ENCODE assay signal across 17 cellular contexts in the genomic region with DNA sequence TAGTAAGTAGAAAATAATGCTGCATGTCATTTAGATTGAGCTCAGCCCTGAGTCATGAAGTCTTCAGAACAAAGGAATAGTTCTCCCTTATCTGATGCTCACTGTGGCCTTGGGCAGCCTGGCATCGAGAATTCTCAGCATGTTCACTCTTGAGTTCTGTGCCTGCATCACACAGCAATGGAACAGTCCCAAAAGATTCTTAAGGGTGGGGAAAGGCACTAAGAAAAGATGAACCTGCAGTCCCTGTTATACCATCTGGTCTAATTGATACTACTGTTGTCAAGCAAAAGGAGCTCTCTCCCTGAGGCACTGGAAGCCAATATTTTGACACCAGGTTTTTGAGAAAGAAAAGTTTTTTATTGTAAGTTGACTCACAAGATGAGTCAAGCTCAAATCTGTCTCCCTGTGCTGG. TPM values are rescaled to one million over a fixed set of nuclear protein-coding genes. Genes with fewer than 3 reads are reported as not detected.
DNase-seq lines count a peak whose midpoint lies in the region; ATAC-seq, FAIRE-seq and TF ChIP-seq lines count a peak whose summit lies in the region.
"Had no signal": no experiment of that assay in that cellular context is flagged by ENCODE, and none has a peak within 500 bp of the region (broad histone marks: within the 10 kb centered on the region; RNA-seq: fewer than 3 reads in every experiment).

No MANE protein-coding gene starts in this region.

- no peaks in the 10 kb centered on the region for H3K27me3 ChIP-seq in bronchial epithelial cell (ENCODE audit: control insufficient read depth, insufficient read depth, low read length)
- no peaks in the 10 kb centered on the region for H3K27me3 ChIP-seq in naive thymus-derived CD4-positive, alpha-beta T cell (ENCODE audit: control insufficient read depth in 2 of 2, insufficient read depth in 2 of 2, low read length in 2 of 2)

- H3K4me1 ChIP-seq in naive thymus-derived CD4-positive, alpha-beta T cell (ENCODE audit: control insufficient read depth in 2 of 2, insufficient read depth in 2 of 2, low read length in 2 of 2), result no peaks in the 10 kb centered on the region

- DNase-seq in COLO829 (ENCODE audit: low spot score) (peak; percentile 14), HPDE6-E6E7 (ENCODE audit: extremely low spot score) (peak; percentile 19), bronchial epithelial cell (ENCODE audit: low read depth) (peak; percentile 40), medulla oblongata (ENCODE audit: extremely low spot score) (no peak), NCI-H1694 (lab: John Stamatoyannopoulos, UW) (no peak)
- DNase-seq in naive thymus-derived CD4-positive, alpha-beta T cell, result no peak
- no peak for DNase-seq in central memory CD4-positive, alpha-beta T cell
- DNase-seq: activated CD4-positive, alpha-beta T cell treated with anti-CD3 and anti-CD28 coated beads for 1 hour; effector CD8-positive, alpha-beta T cell; H7; NCI-H1436; NCI-H524; stimulated activated CD4-positive, alpha-beta T cell treated with anti-CD3 and anti-CD28 coated beads, Interleukin-2, amount 100 ng/mL, for 48 hours; T-helper 1 cell had no signal

- peaks cover 2% of the 10 kb centered on the region for H3K36me3 ChIP-seq in bronchial epithelial cell (ENCODE audit: control insufficient read depth, insufficient read depth, low read length)
- H3K36me3 ChIP-seq in naive thymus-derived CD4-positive, alpha-beta T cell (ENCODE audit: control insufficient read depth in 2 of 3, insufficient read depth in 3 of 3, low read length in 3 of 3), result peaks cover 4 to 20% (median 10%) of the 10 kb centered on the region in 3 experiments

- H3K27ac Mint-ChIP-seq in naive thymus-derived CD4-positive, alpha-beta T cell, result peak overlapping the region in 6 of 9 donors; percentile 4 to 60 (median 22)
- H3K27ac Mint-ChIP-seq: nephron had no signal

- H3K4me3 Mint-ChIP-seq in naive thymus-derived CD4-positive, alpha-beta T cell, result no peak overlapping the region
- H3K4me3 Mint-ChIP-seq: nephron had no signal

- H3K36me3 Mint-ChIP-seq in naive thymus-derived CD4-positive, alpha-beta T cell, result peaks cover 9 to 36% (median 12%) of the 10 kb centered on the region in 5 donors

- H3K27ac ChIP-seq in naive thymus-derived CD4-positive, alpha-beta T cell (ENCODE audit: low read depth, low read length), result no peak overlapping the region
- H3K27ac ChIP-seq: C4-2B, KMS-11 had no signal

- TF ChIP-seq CTCF in bronchial epithelial cell (IDR thresholded peaks at IDR 0.05; ENCODE audit: insufficient read depth, low read length, severe bottlenecking), result no peak

- H3K4me3 ChIP-seq in bronchial epithelial cell (ENCODE audit: low read depth, low read length), result no peak overlapping the region
- H3K4me3 ChIP-seq in naive thymus-derived CD4-positive, alpha-beta T cell (ENCODE audit: low read length), result no peak overlapping the region

- H3K27me3 Mint-ChIP-seq in naive thymus-derived CD4-positive, alpha-beta T cell, result no peaks in the 10 kb centered on the region

- CTCF ChIA-PET in naive thymus-derived CD4-positive, alpha-beta T cell (lab: Charles Lee), result no interaction called here

- no peaks in the 10 kb centered on the region for H3K9me3 Mint-ChIP-seq in naive thymus-derived CD4-positive, alpha-beta T cell
- H3K9me3 Mint-ChIP-seq: nephron had no signal

- POLR2A ChIA-PET in naive thymus-derived CD4-positive, alpha-beta T cell (lab: Charles Lee), result interaction anchor here (0.9 kb wide), 1 partner anchor 282 kb away, joined by 3 read pairs; no protein-coding TSS in a partner anchor

- ATAC-seq in naive thymus-derived CD4-positive, alpha-beta T cell, result no peak

- intact Hi-C loops in naive thymus-derived CD4-positive, alpha-beta T cell (cut with micrococcal nuclease), result loop anchor here in 1 of 2 donors (10.0 kb wide), 2 partner anchors 56 to 186 kb away; partner anchors contain the start of genes ZNF432 and ZNF836

- peaks cover 0 to 6% (median 4%) of the 10 kb centered on the region in 7 donors for H3K4me1 Mint-ChIP-seq in naive thymus-derived CD4-positive, alpha-beta T cell
- H3K4me1 Mint-ChIP-seq: nephron had no signal

- FAIRE-seq in bronchial epithelial cell (lab: Jason Lieb, UNC), result peak; percentile 7

- no peaks in the 10 kb centered on the region for H3K9me3 ChIP-seq in naive thymus-derived CD4-positive, alpha-beta T cell (ENCODE audit: control insufficient read depth in 2 of 3, low read length in 3 of 3)

RNA-seq across cellular contexts. Expression of gene ZNF766, which starts 38.2 kb away (rescaled TPM):
- 13.2 and 14.6 TPM in 2 replicates for total RNA-seq in bronchial epithelial cell
- 10 to 100 TPM; 24.7 to 59.6 (median 41.4) TPM for total RNA-seq in naive thymus-derived CD4-positive, alpha-beta T cell
- polyA plus RNA-seq in naive thymus-derived CD4-positive, alpha-beta T cell, result 10 to 100 TPM; 65.0 to 79.3 TPM

RNA-seq across cellular contexts. Expression of gene PPP2R1A, which starts 41.3 kb away (rescaled TPM):
- total RNA-seq in bronchial epithelial cell, result 67.4 and 92.7 TPM in 2 replicates
- 100 to 1,000 TPM; 156 to 215 (median 168) TPM for total RNA-seq in naive thymus-derived CD4-positive, alpha-beta T cell
- 100 to 1,000 TPM; 148 to 165 TPM for polyA plus RNA-seq in naive thymus-derived CD4-positive, alpha-beta T cell

RNA-seq across cellular contexts. Expression of gene ZNF836, which starts 59.7 kb away (rescaled TPM):
- total RNA-seq in bronchial epithelial cell, result 6.1 and 6.3 TPM in 2 replicates
- total RNA-seq in naive thymus-derived CD4-positive, alpha-beta T cell, result 10 to 100 TPM; 20.1 to 57.5 (median 27.4) TPM
- polyA plus RNA-seq in naive thymus-derived CD4-positive, alpha-beta T cell, result 10 to 100 TPM; 10.2 to 21.2 TPM

Comparison
In these comparisons a context has a peak if more than half of its experiments do, and no peak if none do; other contexts are left out.
1. DNase-seq: peak in COLO829 (single experiment), HPDE6-E6E7 (single experiment) and bronchial epithelial cell (single experiment); none in naive thymus-derived CD4-positive, alpha-beta T cell (0 of 9), central memory CD4-positive, alpha-beta T cell (single experiment), medulla oblongata (single experiment) and NCI-H1694 (single experiment).